Comparison of ENCODE assay signal across 21 cellular contexts in genomic region chr3:139506792-139507191, GRCh38. TPM values are rescaled to one million over a fixed set of nuclear protein-coding genes. Genes with fewer than 3 reads are reported as not detected.
DNase-seq lines count a peak whose midpoint lies in the region; ATAC-seq, FAIRE-seq and TF ChIP-seq lines count a peak whose summit lies in the region.
"Had no signal": no experiment of that assay in that cellular context is flagged by ENCODE, and none has a peak within 500 bp of the region (broad histone marks: within the 10 kb centered on the region; RNA-seq: fewer than 3 reads in every experiment).

No MANE protein-coding gene starts in this region.

- H4K12ac ChIP-seq in trophoblast cell (ENCODE audit: low read depth, low read length) = no peak overlapping the region

- ATAC-seq in HepG2 (peak; percentile 81), HG03442 (IDR thresholded peaks at IDR 0.05; ENCODE audit: unreplicated experiment) (no peak), HG02970 (IDR thresholded peaks at IDR 0.05; ENCODE audit: low FRiP score, unreplicated experiment) (no peak)
- ATAC-seq: activated T-cell treated with anti-CD3 and anti-CD28 coated beads, Interleukin-2, amount 50 U/mL, for 4 hours; heart left ventricle; natural killer cell treated with Interleukin-12 subunit alpha and Interleukin-12 subunit beta and Interleukin-15 and Interleukin-18, amount 100 ng/mL, for 72 hours; sciatic nerve had no signal

- no peak overlapping the region for H3K9ac ChIP-seq in HepG2 (ENCODE audit: insufficient read depth, low read depth, low read length)
- no peak overlapping the region for H3K9ac ChIP-seq in trophoblast cell (ENCODE audit: low read length)

- TF ChIP-seq EP300 in HepG2 (IDR thresholded peaks at IDR 0.05; ENCODE audit: low read depth in 2 of 2, low read length in 2 of 2) (no peak), HepG2 (CRISPR knock-in tag; IDR thresholded peaks at IDR 0.05; ENCODE audit: borderline replicate concordance) (no peak)

- H3K9me3 ChIP-seq in HepG2 (ENCODE audit: low read length) (no peaks in the 10 kb centered on the region), trophoblast cell (ENCODE audit: insufficient read depth, low read depth, low read length) (peaks cover 5% of the 10 kb centered on the region)
- H3K9me3 ChIP-seq: heart left ventricle, upper lobe of left lung had no signal

- H3K23ac ChIP-seq in trophoblast cell (ENCODE audit: low read length) = no peak overlapping the region

- FAIRE-seq in HepG2 (lab: Jason Lieb, UNC) = no peak
- FAIRE-seq: endothelial cell of umbilical vein had no signal

- peaks cover 24% of the 10 kb centered on the region for H3K4me1 ChIP-seq in HepG2 (ENCODE audit: insufficient read depth, low read length)
- no peaks in the 10 kb centered on the region for H3K4me1 ChIP-seq in trophoblast cell (ENCODE audit: control insufficient read depth in 1 of 2, insufficient read depth in 2 of 2, low read length in 2 of 2)
- H3K4me1 ChIP-seq: heart left ventricle, upper lobe of left lung had no signal

- 14% methylated on average over 2 of the region's 2 CpGs for WGBS in HepG2 (ENCODE audit: low lambda C conversion rate)
- no CpG with 5 or more reads among the region's 2 CpGs for WGBS in trophoblast cell (ENCODE audit: extremely low coverage, insufficient coverage, insufficient read length)

- H2AK5ac ChIP-seq in trophoblast cell (ENCODE audit: low read length) = no peak overlapping the region

- H3K27ac ChIP-seq in brain microvascular endothelial cell (no peak overlapping the region), HepG2 (ENCODE audit: extremely low read length, insufficient read depth, low read length) (no peak overlapping the region), trophoblast cell (ENCODE audit: low read depth, low read length) (no peak overlapping the region)
- H3K27ac ChIP-seq: heart left ventricle, upper lobe of left lung had no signal

- H3K27me3 ChIP-seq in brain microvascular endothelial cell (replicated peaks) (no peaks in the 10 kb centered on the region), HepG2 (ENCODE audit: control insufficient read depth in 1 of 2, insufficient read depth in 2 of 2, low read length in 2 of 2) (no peaks in the 10 kb centered on the region; a peak in 1 of 5 replicates), trophoblast cell (ENCODE audit: insufficient read depth, low read length) (no peaks in the 10 kb centered on the region)
- H3K27me3 ChIP-seq: heart left ventricle, upper lobe of left lung had no signal

- TF ChIP-seq POLR2A in HepG2 (IDR thresholded peaks at IDR 0.05; ENCODE audit: insufficient read depth in 1 of 2, low read depth in 2 of 2, low read length in 2 of 2) = no peak

- no peak for TF ChIP-seq RAD21 in HepG2 (CRISPR knock-in tag; IDR thresholded peaks at IDR 0.05)

- H3K14ac ChIP-seq in trophoblast cell (ENCODE audit: low read length) = no peak overlapping the region

- intact Hi-C loops in HepG2 (cut with micrococcal nuclease; ENCODE audit: unreplicated experiment) = loop anchor here (5.0 kb wide), 1 partner anchor 79 kb away; no protein-coding TSS in a partner anchor

- no peak overlapping the region for H3K18ac ChIP-seq in trophoblast cell (ENCODE audit: low read length)

- POLR2A ChIA-PET in HepG2 (lab: Yijun Ruan, JAX) = no interaction called here

- H3K79me1 ChIP-seq in trophoblast cell (ENCODE audit: low read length) = no peaks in the 10 kb centered on the region

- H4K91ac ChIP-seq in trophoblast cell (ENCODE audit: low read depth, low read length) = no peak overlapping the region

- no peak overlapping the region for H3K4me2 ChIP-seq in HepG2 (ENCODE audit: low read depth, low read length)
- H3K4me2 ChIP-seq in trophoblast cell (ENCODE audit: low read length) = no peak overlapping the region

- H3K4me3 ChIP-seq in brain microvascular endothelial cell (ENCODE audit: low read depth, low read length) (no peak overlapping the region), HepG2 (replicated peaks in 1 of 3; ENCODE audit: insufficient read depth in 1 of 3, low read depth in 2 of 3, low read length in 3 of 3) (no peak overlapping the region), trophoblast cell (ENCODE audit: low read depth, low read length) (no peak overlapping the region)
- H3K4me3 ChIP-seq: heart left ventricle, upper lobe of left lung had no signal

- H2BK120ac ChIP-seq in trophoblast cell (ENCODE audit: insufficient read depth, low read length, poor library complexity) = no peak overlapping the region

- H3K36me3 ChIP-seq in brain microvascular endothelial cell (replicated peaks) = no peaks in the 10 kb centered on the region
- no peaks in the 10 kb centered on the region for H3K36me3 ChIP-seq in HepG2 (replicated peaks in 1 of 2; ENCODE audit: control insufficient read depth in 1 of 2, insufficient read depth in 2 of 2, low read length in 2 of 2)
- H3K36me3 ChIP-seq in trophoblast cell (ENCODE audit: control insufficient read depth in 1 of 2, insufficient read depth in 2 of 2, low read length in 2 of 2) = no peaks in the 10 kb centered on the region
- H3K36me3 ChIP-seq: heart left ventricle, upper lobe of left lung had no signal

- H2AFZ ChIP-seq in HepG2 (ENCODE audit: low read length) = no peak overlapping the region
- H2AFZ ChIP-seq in trophoblast cell (ENCODE audit: insufficient read depth, low read length, poor library complexity) = no peak overlapping the region

- H2BK12ac ChIP-seq in trophoblast cell (ENCODE audit: low read length) = no peak overlapping the region

- H3K79me2 ChIP-seq in HepG2 (ENCODE audit: insufficient read depth, low read length) (no peaks in the 10 kb centered on the region), trophoblast cell (ENCODE audit: control insufficient read depth, insufficient read depth, low read length, poor library complexity) (no peaks in the 10 kb centered on the region)

- DNase-seq in NCI-H82 (lab: John Stamatoyannopoulos, UW) (peak; percentile 35), NCI-H82 treated with DMSO at 0.1 percent for 48 hours (lab: John Stamatoyannopoulos, UW; ENCODE audit: unreplicated experiment) (no peak), brain microvascular endothelial cell (no peak), HepG2 (ENCODE audit: low spot score) (peak; percentile 9), trophoblast cell (no peak), OCI-M1 (lab: John Stamatoyannopoulos, UW) (no peak)
- DNase-seq: activated CD4-positive, alpha-beta T cell treated with anti-CD3 and anti-CD28 coated beads, Interleukin-2, amount 50 U/mL, for 1 hour; activated T-cell treated with anti-CD3 and anti-CD28 coated beads, Interleukin-2, amount 50 U/mL, for 4 hours; GOT3; heart left ventricle; NCI-H1930; Right ventricle myocardium superior; stimulated activated CD4-positive, alpha-beta T cell treated with anti-CD3 and anti-CD28 coated beads, Interleukin-4, amount 100 ng/mL, for 1 hour; T1000; upper lobe of left lung had no signal

- CTCF ChIA-PET in HepG2 (lab: Yijun Ruan, JAX; ENCODE audit: low intra/inter-chr PET ratio, low total read pairs) = no interaction called here

- no peak overlapping the region for H2BK5ac ChIP-seq in trophoblast cell (ENCODE audit: low read depth, low read length, poor library complexity)

- no peaks in the 10 kb centered on the region for H4K20me1 ChIP-seq in HepG2 (ENCODE audit: insufficient read depth, low read length)

- H3K4ac ChIP-seq in trophoblast cell (ENCODE audit: low read depth, low read length) = no peak overlapping the region

- H4K8ac ChIP-seq in trophoblast cell (ENCODE audit: low read depth, low read length) = no peak overlapping the region

- TF ChIP-seq CTCF in brain microvascular endothelial cell (IDR thresholded peaks at IDR 0.05; ENCODE audit: low read depth, low read length, missing control alignments) = peak; percentile 23
- peak; percentile 46 for TF ChIP-seq CTCF in HepG2 (CRISPR knock-in tag; IDR thresholded peaks at IDR 0.05)

- BruUV-seq in HepG2 (replicated peaks; lab: Mats Ljungman, UMichigan) = no TSS peak

- in situ Hi-C loops in brain microvascular endothelial cell (cut with HindIII; ENCODE audit: low pct_ligation_motif_present, low sequenced_read_pairs) = no loop called here
- in situ Hi-C loops in HepG2 (cut with HindIII; ENCODE audit: extremely low pct_ligation_motif_present, low pct_unique_long_range_greater_than_20kb) = no loop called here

RNA-seq across cellular contexts. Expression of gene RBP2, which starts 30.5 kb away (rescaled TPM):
- total RNA-seq in HepG2 (2016; rRNA removed; fragmentation: Illumina TruSeq; extraction: Trizol) = 2.5 TPM in 2 replicates
- total RNA-seq in HepG2 (2016; cell fraction: cytosol; rRNA removed; fragmentation: Illumina TruSeq; extraction: Trizol; ENCODE audit: low read depth) = 1.1 and 1.7 TPM in 2 replicates
- 1.5 and 3.8 TPM in 2 replicates for total RNA-seq in HepG2 (2016; cell fraction: insoluble cytoplasmic fraction; rRNA removed; fragmentation: Illumina TruSeq; extraction: Trizol)
- 1.3 and 1.7 TPM in 2 replicates for total RNA-seq in HepG2 (2016; cell fraction: membrane; rRNA removed; fragmentation: Illumina TruSeq; extraction: Trizol)
- total RNA-seq in HepG2 (2016; cell fraction: nucleus; rRNA removed; fragmentation: Illumina TruSeq; extraction: Trizol) = 1.4 and 1.9 TPM in 2 replicates
- 0.17 TPM in 1 of 2 replicates, not detected in the other for polyA plus RNA-seq in HepG2 (2011; rRNA removed)
- 0.21 and 0.88 TPM in 2 replicates for polyA plus RNA-seq in HepG2 (2011; cell fraction: cytosol; rRNA removed)
- polyA plus RNA-seq in HepG2 (2011; cell fraction: nucleus; rRNA removed) = not detected in 2 replicates
- 0.53 and 1.5 TPM in 2 replicates for polyA plus RNA-seq in HepG2 (2012)
- polyA plus RNA-seq in HepG2 (2016; cell fraction: cytosol; fragmentation: Illumina TruSeq; extraction: Trizol; ENCODE audit: low read depth) = 1.5 and 2.0 TPM in 2 replicates
- polyA plus RNA-seq in HepG2 (2016; cell fraction: insoluble cytoplasmic fraction; fragmentation: Illumina TruSeq; extraction: Trizol; ENCODE audit: low read depth) = 4.0 and 5.3 TPM in 2 replicates
- polyA plus RNA-seq in HepG2 (2016; cell fraction: membrane; fragmentation: Illumina TruSeq; extraction: Trizol; ENCODE audit: low read depth) = 1.2 and 3.3 TPM in 2 replicates
- 1.2 and 2.1 TPM in 2 replicates for polyA plus RNA-seq in HepG2 (2016; cell fraction: nucleus; fragmentation: Illumina TruSeq; extraction: Trizol; ENCODE audit: insufficient read depth, low read depth)
- not detected in 2 replicates for polyA minus RNA-seq in HepG2 (2011; rRNA and poly(A)+ RNA removed; ENCODE audit: low replicate concordance)
- polyA minus RNA-seq in HepG2 (2011; cell fraction: cytosol; rRNA and poly(A)+ RNA removed) = not detected in 2 replicates
- polyA minus RNA-seq in HepG2 (2011; cell fraction: nucleus; rRNA and poly(A)+ RNA removed) = not detected in 2 replicates
- polyA plus RNA-seq in trophoblast cell (2013) = 0.16 TPM in 1 of 2 replicates, not detected in the other
- total RNA-seq: A673; activated T-cell treated with anti-CD3 and anti-CD28 coated beads, Interleukin-2, amount 50 U/mL, for 4 hours; endothelial cell of umbilical vein; heart left ventricle; natural killer cell treated with Interleukin-12 subunit alpha and Interleukin-12 subunit beta and Interleukin-15 and Interleukin-18, amount 100 ng/mL, for 72 hours; Right ventricle myocardium superior; sciatic nerve had no signal
- polyA plus RNA-seq: endothelial cell of umbilical vein had no signal

RNA-seq across cellular contexts. Expression of gene RBP1, which starts 32.8 kb away (rescaled TPM):
- total RNA-seq in HepG2 (2016; rRNA removed; fragmentation: Illumina TruSeq; extraction: Trizol) = 6.4 and 8.9 TPM in 2 replicates
- total RNA-seq in HepG2 (2016; cell fraction: cytosol; rRNA removed; fragmentation: Illumina TruSeq; extraction: Trizol; ENCODE audit: low read depth) = 3.8 and 9.5 TPM in 2 replicates
- total RNA-seq in HepG2 (2016; cell fraction: insoluble cytoplasmic fraction; rRNA removed; fragmentation: Illumina TruSeq; extraction: Trizol) = 8.6 and 10.6 TPM in 2 replicates
- 5.6 and 7.7 TPM in 2 replicates for total RNA-seq in HepG2 (2016; cell fraction: membrane; rRNA removed; fragmentation: Illumina TruSeq; extraction: Trizol)
- 3.0 and 4.3 TPM in 2 replicates for total RNA-seq in HepG2 (2016; cell fraction: nucleus; rRNA removed; fragmentation: Illumina TruSeq; extraction: Trizol)
- polyA plus RNA-seq in HepG2 (2011; rRNA removed) = 12.6 and 16.9 TPM in 2 replicates
- 19.5 and 23.3 TPM in 2 replicates for polyA plus RNA-seq in HepG2 (2011; cell fraction: cytosol; rRNA removed)
- polyA plus RNA-seq in HepG2 (2011; cell fraction: nucleus; rRNA removed) = 9.2 and 9.7 TPM in 2 replicates
- polyA plus RNA-seq in HepG2 (2012) = 3.9 and 9.2 TPM in 2 replicates
- polyA plus RNA-seq in HepG2 (2016; cell fraction: cytosol; fragmentation: Illumina TruSeq; extraction: Trizol; ENCODE audit: low read depth) = 11.2 and 14.3 TPM in 2 replicates
- polyA plus RNA-seq in HepG2 (2016; cell fraction: insoluble cytoplasmic fraction; fragmentation: Illumina TruSeq; extraction: Trizol; ENCODE audit: low read depth) = 19.1 and 19.5 TPM in 2 replicates
- 9.2 and 11.0 TPM in 2 replicates for polyA plus RNA-seq in HepG2 (2016; cell fraction: membrane; fragmentation: Illumina TruSeq; extraction: Trizol; ENCODE audit: low read depth)
- polyA plus RNA-seq in HepG2 (2016; cell fraction: nucleus; fragmentation: Illumina TruSeq; extraction: Trizol; ENCODE audit: insufficient read depth, low read depth) = 9.2 and 17.6 TPM in 2 replicates
- 12.3 TPM in 1 of 2 replicates, not detected in the other for polyA minus RNA-seq in HepG2 (2011; rRNA and poly(A)+ RNA removed; ENCODE audit: low replicate concordance)
- polyA minus RNA-seq in HepG2 (2011; cell fraction: cytosol; rRNA and poly(A)+ RNA removed) = 1.9 and 4.5 TPM in 2 replicates
- polyA minus RNA-seq in HepG2 (2011; cell fraction: nucleus; rRNA and poly(A)+ RNA removed) = 3.9 and 6.0 TPM in 2 replicates
- polyA plus RNA-seq in trophoblast cell (2013) = 10.4 and 10.9 TPM in 2 replicates
- total RNA-seq: natural killer cell treated with Interleukin-12 subunit alpha and Interleukin-12 subunit beta and Interleukin-15 and Interleukin-18, amount 100 ng/mL, for 72 hours had no signal

Comparison
In these comparisons a context has a peak if more than half of its experiments do, and no peak if none do; other contexts are left out.
1. DNase-seq: peak in NCI-H82 (single experiment) and HepG2 (single experiment); none in NCI-H82 treated with DMSO at 0.1 percent for 48 hours (single experiment), brain microvascular endothelial cell (single experiment), trophoblast cell (0 of 2) and OCI-M1 (single experiment).